9 cellular contexts compared by ENCODE assay signal in the genomic region with DNA sequence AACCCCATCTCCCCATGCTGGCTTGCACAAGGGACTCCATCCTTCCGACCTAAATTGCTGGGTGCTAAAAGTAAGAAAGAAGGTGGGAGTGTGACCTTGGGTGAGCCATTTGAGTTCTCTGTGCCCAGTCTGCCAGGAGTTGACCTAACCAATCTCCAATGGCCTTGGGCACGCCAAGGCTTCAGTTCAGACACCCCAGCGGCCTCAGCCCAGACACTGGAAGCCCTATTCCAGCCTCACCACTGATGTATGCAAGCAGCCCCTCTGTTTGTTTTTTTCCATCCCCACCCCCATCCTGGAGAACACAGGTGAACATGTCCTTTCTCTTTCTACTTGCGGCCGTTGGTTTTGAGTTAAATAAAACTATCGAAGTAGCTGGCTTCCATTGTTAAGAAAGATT. TPM values are rescaled to one million over a fixed set of nuclear protein-coding genes. Genes with fewer than 3 reads are reported as not detected.
DNase-seq lines count a peak whose midpoint lies in the region; ATAC-seq and TF ChIP-seq lines count a peak whose summit lies in the region.
"Had no signal": no experiment of that assay in that cellular context is flagged by ENCODE, and none has a peak within 500 bp of the region (broad histone marks: within the 10 kb centered on the region; RNA-seq: fewer than 3 reads in every experiment).

No MANE protein-coding gene starts in this region.

- H3K27me3 Mint-ChIP-seq in HFFc6 (ENCODE audit: insufficient read depth), result peaks cover 32% of the 10 kb centered on the region
- no peaks in the 10 kb centered on the region for H3K27me3 Mint-ChIP-seq in activated T-helper 17 cell treated with anti-CD3 and anti-CD28 coated beads, Interleukin-2, amount 50 U/mL, for 72 hours
- no peaks in the 10 kb centered on the region for H3K27me3 Mint-ChIP-seq in stimulated activated naive B cell treated with anti-CD40 and anti-IgM and Interleukin-4, amounts not matched to agents 10 μg/mL and 1 μg/mL and 100 μg/mL, for 72 hours

- peaks cover 5% of the 10 kb centered on the region; the same call in 1 of the 2 replicates for H3K9me3 Mint-ChIP-seq in HFFc6
- H3K9me3 Mint-ChIP-seq in activated T-helper 17 cell treated with anti-CD3 and anti-CD28 coated beads, Interleukin-2, amount 50 U/mL, for 72 hours, result no peaks in the 10 kb centered on the region
- peaks cover 0 to 3% of the 10 kb centered on the region in 2 donors for H3K9me3 Mint-ChIP-seq in stimulated activated naive B cell treated with anti-CD40 and anti-IgM and Interleukin-4, amounts not matched to agents 10 μg/mL and 1 μg/mL and 100 μg/mL, for 72 hours

- peaks cover 98% of the 10 kb centered on the region for H3K4me1 Mint-ChIP-seq in HFFc6 (ENCODE audit: low read depth)
- H3K4me1 Mint-ChIP-seq in activated T-helper 17 cell treated with anti-CD3 and anti-CD28 coated beads, Interleukin-2, amount 50 U/mL, for 72 hours, result peaks cover 65% of the 10 kb centered on the region
- peaks cover 78 to 100% of the 10 kb centered on the region in 2 donors for H3K4me1 Mint-ChIP-seq in stimulated activated naive B cell treated with anti-CD40 and anti-IgM and Interleukin-4, amounts not matched to agents 10 μg/mL and 1 μg/mL and 100 μg/mL, for 72 hours

- H3K27ac ChIP-seq in layer of hippocampus (ENCODE audit: low read depth, low read length), result peak overlapping the region; percentile 72

- no peak for ATAC-seq in activated T-helper 17 cell treated with anti-CD3 and anti-CD28 coated beads, Interleukin-2, amount 50 U/mL, for 72 hours (replicated peaks)
- ATAC-seq in stimulated activated naive B cell treated with anti-CD40 and anti-IgM and Interleukin-4, amounts not matched to agents 10 μg/mL and 1 μg/mL and 100 μg/mL, for 72 hours (replicated peaks), result no peak
- ATAC-seq in HG03521 (IDR thresholded peaks at IDR 0.05; ENCODE audit: unreplicated experiment), result no peak
- ATAC-seq: left colon had no signal

- peaks cover 52% of the 10 kb centered on the region for H3K36me3 Mint-ChIP-seq in HFFc6 (ENCODE audit: low read depth)
- peaks cover 95% of the 10 kb centered on the region for H3K36me3 Mint-ChIP-seq in activated T-helper 17 cell treated with anti-CD3 and anti-CD28 coated beads, Interleukin-2, amount 50 U/mL, for 72 hours (ENCODE audit: low read depth)
- H3K36me3 Mint-ChIP-seq in stimulated activated naive B cell treated with anti-CD40 and anti-IgM and Interleukin-4, amounts not matched to agents 10 μg/mL and 1 μg/mL and 100 μg/mL, for 72 hours, result peaks cover 37 to 62% of the 10 kb centered on the region in 2 donors

- DNase-seq in HFFc6, result no peak
- DNase-seq in stimulated activated naive B cell treated with anti-CD40 and anti-IgM and Interleukin-4, amounts not matched to agents 10 μg/mL and 1 μg/mL and 100 μg/mL, for 72 hours, result no peak
- no peak for DNase-seq in NCI-H2107 (lab: John Stamatoyannopoulos, UW)
- no peak for DNase-seq in activated effector memory CD4-positive, alpha-beta T cell treated with Interleukin-2 at 50 U/mL for 16 hours
- no peak for DNase-seq in SHP77 (lab: John Stamatoyannopoulos, UW)
- DNase-seq: left colon had no signal

- no peak for TF ChIP-seq CTCF in HFFc6 (IDR thresholded peaks at IDR 0.05)

- peak overlapping the region; percentile 88 for H3K27ac Mint-ChIP-seq in HFFc6
- peak overlapping the region; percentile 92 for H3K27ac Mint-ChIP-seq in activated T-helper 17 cell treated with anti-CD3 and anti-CD28 coated beads, Interleukin-2, amount 50 U/mL, for 72 hours
- H3K27ac Mint-ChIP-seq in stimulated activated naive B cell treated with anti-CD40 and anti-IgM and Interleukin-4, amounts not matched to agents 10 μg/mL and 1 μg/mL and 100 μg/mL, for 72 hours, result peak overlapping the region; percentile 96

- H3K4me3 Mint-ChIP-seq in HFFc6, result peak overlapping the region; percentile 79
- H3K4me3 Mint-ChIP-seq in activated T-helper 17 cell treated with anti-CD3 and anti-CD28 coated beads, Interleukin-2, amount 50 U/mL, for 72 hours, result peak overlapping the region; percentile 74
- H3K4me3 Mint-ChIP-seq in stimulated activated naive B cell treated with anti-CD40 and anti-IgM and Interleukin-4, amounts not matched to agents 10 μg/mL and 1 μg/mL and 100 μg/mL, for 72 hours, result peak overlapping the region; percentile 29 to 67

- no peaks in the 10 kb centered on the region for H3K27me3 ChIP-seq in layer of hippocampus (ENCODE audit: control insufficient read depth, insufficient read depth, low read length)

RNA-seq across cellular contexts. Expression of a gene that starts 31.9 kb away (rescaled TPM):
- 1,000 to 10,000 TPM in 2 of 6 experiments, 100 to 1,000 TPM in 4; 881 to 1,084 (median 937) TPM for total RNA-seq in HFFc6 (2021; fragmentation: NEBNext Ultra II Directional; extraction: Animal tissue kit (Norgen Biotek cat#: 25700))
- 100 to 1,000 TPM; 782 to 800 TPM for total RNA-seq in activated T-helper 17 cell treated with anti-CD3 and anti-CD28 coated beads, Interleukin-2, amount 50 U/mL, for 72 hours
